In genomic region chr6:108168980-108169800, GRCh38 we compare ENCODE assay signal across 11 cellular contexts. TPM values are rescaled to one million over a fixed set of nuclear protein-coding genes. Genes with fewer than 3 reads are reported as not detected.
A peak's percentile ranks its signal among the peaks of the same experiment; 100 is the strongest.
DNase-seq lines count a peak whose midpoint lies in the region; ATAC-seq and TF ChIP-seq lines count a peak whose summit lies in the region.
"Had no signal": no experiment of that assay in that cellular context is flagged by ENCODE, and none has a peak within 500 bp of the region (broad histone marks: within the 10 kb centered on the region; RNA-seq: fewer than 3 reads in every experiment).

No MANE protein-coding gene starts in this region.

- no peaks in the 10 kb centered on the region for H3K36me3 ChIP-seq in CD8-positive, alpha-beta T cell (ENCODE audit: insufficient read depth, low read length)
- H3K36me3 ChIP-seq in neural progenitor cell, result no peaks in the 10 kb centered on the region
- H3K36me3 ChIP-seq in gastroesophageal sphincter, result no peaks in the 10 kb centered on the region

- no peak for TF ChIP-seq POLR2A in gastroesophageal sphincter (IDR thresholded peaks at IDR 0.05)

- H4K20me1 ChIP-seq in neural progenitor cell (ENCODE audit: low read depth), result peaks cover 98% of the 10 kb centered on the region

- no peak overlapping the region for H3K9ac ChIP-seq in neural progenitor cell

- no peak overlapping the region for H3K27ac Mint-ChIP-seq in CD8-positive, alpha-beta T cell
- peak overlapping the region; percentile 10 to 93 (median 39) for H3K27ac Mint-ChIP-seq in IgD-negative memory B cell
- H3K27ac Mint-ChIP-seq in dendritic cell treated with granulocyte-macrophage colony-stimulating factor and Interleukin-4, amounts not matched to agents 40 ng/mL and 50 ng/mL, for 4 days, result no peak overlapping the region
- H3K27ac Mint-ChIP-seq in neural progenitor cell, result no peak overlapping the region

- CTCF ChIA-PET in CD8-positive, alpha-beta T cell (lab: Charles Lee), result interaction anchor here (0.9 to 1.3 kb wide), 4 partner anchors 9 to 364 kb away, joined by 3 read pairs; no protein-coding TSS in a partner anchor

- H3K9me3 ChIP-seq in CD8-positive, alpha-beta T cell (ENCODE audit: low read length), result no peaks in the 10 kb centered on the region
- H3K9me3 ChIP-seq in neural progenitor cell (ENCODE audit: low read depth), result no peaks in the 10 kb centered on the region
- peaks cover 0 to 3% (median 0%) of the 10 kb centered on the region in 3 donors for H3K9me3 ChIP-seq in gastroesophageal sphincter

- no peak for TF ChIP-seq CTCF in CD8-positive, alpha-beta T cell (IDR thresholded peaks at IDR 0.05)
- no peak for TF ChIP-seq CTCF in neural progenitor cell (IDR thresholded peaks at IDR 0.05)
- TF ChIP-seq CTCF in gastroesophageal sphincter (IDR thresholded peaks at IDR 0.05), result no peak

- peak overlapping the region; percentile 83 for H3K4me2 ChIP-seq in neural progenitor cell

- H3K27ac ChIP-seq in CD8-positive, alpha-beta T cell (ENCODE audit: low read depth, low read length), result no peak overlapping the region
- H3K27ac ChIP-seq in neural progenitor cell (no peak overlapping the region), gastroesophageal sphincter (no peak overlapping the region)

- intact Hi-C loops in CD8-positive, alpha-beta T cell (cut with DNase I, micrococcal nuclease), result no loop called here
- intact Hi-C loops in dendritic cell treated with granulocyte-macrophage colony-stimulating factor and Interleukin-4, amounts not matched to agents 40 ng/mL and 50 ng/mL, for 4 days (cut with micrococcal nuclease), result loop anchor here (5.0 kb wide), 1 partner anchor 52 kb away; no protein-coding TSS in a partner anchor

- peak; percentile 30 for ATAC-seq in CD8-positive, alpha-beta T cell
- no peak for ATAC-seq in gastroesophageal sphincter

- no peaks in the 10 kb centered on the region for H3K79me2 ChIP-seq in neural progenitor cell (ENCODE audit: low read depth)

- peak overlapping the region; percentile 71 for H3K4me3 Mint-ChIP-seq in CD8-positive, alpha-beta T cell
- H3K4me3 Mint-ChIP-seq in IgD-negative memory B cell (peak overlapping the region; percentile 59 to 85 (median 80)), neural progenitor cell (peak overlapping the region; percentile 60)
- peak overlapping the region; percentile 60 for H3K4me3 Mint-ChIP-seq in dendritic cell treated with granulocyte-macrophage colony-stimulating factor and Interleukin-4, amounts not matched to agents 40 ng/mL and 50 ng/mL, for 4 days

- TF ChIP-seq EP300 in gastroesophageal sphincter (IDR thresholded peaks at IDR 0.05), result no peak

- H3K36me3 Mint-ChIP-seq in CD8-positive, alpha-beta T cell, result no peaks in the 10 kb centered on the region
- H3K36me3 Mint-ChIP-seq in IgD-negative memory B cell (peaks cover 3% of the 10 kb centered on the region), neural progenitor cell (no peaks in the 10 kb centered on the region)
- no peaks in the 10 kb centered on the region for H3K36me3 Mint-ChIP-seq in dendritic cell treated with granulocyte-macrophage colony-stimulating factor and Interleukin-4, amounts not matched to agents 40 ng/mL and 50 ng/mL, for 4 days (ENCODE audit: low read depth)

- H3K27me3 Mint-ChIP-seq in CD8-positive, alpha-beta T cell (ENCODE audit: low read depth), result peaks cover 78% of the 10 kb centered on the region
- H3K27me3 Mint-ChIP-seq in IgD-negative memory B cell (peaks cover 75% of the 10 kb centered on the region), neural progenitor cell (ENCODE audit: insufficient read depth, low read depth) (peaks cover 93% of the 10 kb centered on the region)
- H3K27me3 Mint-ChIP-seq in dendritic cell treated with granulocyte-macrophage colony-stimulating factor and Interleukin-4, amounts not matched to agents 40 ng/mL and 50 ng/mL, for 4 days, result peaks cover 94% of the 10 kb centered on the region

- no peak for DNase-seq in CD8-positive, alpha-beta T cell
- DNase-seq in neural progenitor cell (ENCODE audit: low spot score) (peak; percentile 73), mucosa of gallbladder (ENCODE audit: low spot score) (no peak), NCI-H146 treated with DMSO at 0.1 percent for 48 hours (lab: John Stamatoyannopoulos, UW; ENCODE audit: unreplicated experiment) (no peak), DMS153 (lab: John Stamatoyannopoulos, UW) (no peak)
- DNase-seq: effector CD4-positive, alpha-beta T cell; NCI-H1694 had no signal

- no peaks in the 10 kb centered on the region for H3K9me3 Mint-ChIP-seq in CD8-positive, alpha-beta T cell
- peaks cover 0 to 9% (median 3%) of the 10 kb centered on the region in 3 donors for H3K9me3 Mint-ChIP-seq in IgD-negative memory B cell
- no peaks in the 10 kb centered on the region for H3K9me3 Mint-ChIP-seq in dendritic cell treated with granulocyte-macrophage colony-stimulating factor and Interleukin-4, amounts not matched to agents 40 ng/mL and 50 ng/mL, for 4 days
- no peaks in the 10 kb centered on the region for H3K9me3 Mint-ChIP-seq in neural progenitor cell

- H3K4me1 ChIP-seq in CD8-positive, alpha-beta T cell (ENCODE audit: insufficient read depth, low read length), result peaks cover 37% of the 10 kb centered on the region
- peaks cover 69% of the 10 kb centered on the region for H3K4me1 ChIP-seq in neural progenitor cell
- H3K4me1 ChIP-seq in gastroesophageal sphincter, result peaks cover 0 to 59% (median 37%) of the 10 kb centered on the region in 3 donors

- no peak overlapping the region for H2AFZ ChIP-seq in neural progenitor cell (replicated peaks)

- peaks cover 46% of the 10 kb centered on the region for H3K4me1 Mint-ChIP-seq in CD8-positive, alpha-beta T cell (ENCODE audit: low read depth)
- H3K4me1 Mint-ChIP-seq in IgD-negative memory B cell, result peaks cover 22 to 32% (median 22%) of the 10 kb centered on the region in 3 donors
- H3K4me1 Mint-ChIP-seq in dendritic cell treated with granulocyte-macrophage colony-stimulating factor and Interleukin-4, amounts not matched to agents 40 ng/mL and 50 ng/mL, for 4 days (ENCODE audit: low read depth), result peaks cover 69% of the 10 kb centered on the region
- H3K4me1 Mint-ChIP-seq in neural progenitor cell, result peaks cover 45% of the 10 kb centered on the region

- WGBS in gastroesophageal sphincter (ENCODE audit: low coverage in 1 of 2), 2 donors, result 7 to 20% methylated on average over 3 to 4 of the region's 44 CpGs

- H3F3A ChIP-seq in neural progenitor cell (ENCODE audit: low read depth), result peaks cover 69% of the 10 kb centered on the region

- POLR2A ChIA-PET in CD8-positive, alpha-beta T cell (lab: Charles Lee), result no interaction called here

- H3K4me3 ChIP-seq in CD8-positive, alpha-beta T cell (ENCODE audit: low read depth, low read length), result peak overlapping the region; percentile 41
- H3K4me3 ChIP-seq in neural progenitor cell (peak overlapping the region; percentile 42), gastroesophageal sphincter (peak overlapping the region in 1 of 2 donors; percentile 35)

- peaks cover 59% of the 10 kb centered on the region for H3K27me3 ChIP-seq in CD8-positive, alpha-beta T cell (ENCODE audit: insufficient read depth, low read length)
- peaks cover 100% of the 10 kb centered on the region for H3K27me3 ChIP-seq in neural progenitor cell
- H3K27me3 ChIP-seq in gastroesophageal sphincter, result peaks cover 100% of the 10 kb centered on the region

RNA-seq across cellular contexts. Expression of gene NR2E1, which starts 3.4 kb away (rescaled TPM):
- not detected for total RNA-seq in CD8-positive, alpha-beta T cell
- polyA plus RNA-seq in IgD-negative memory B cell, result not detected
- total RNA-seq in neural progenitor cell (ENCODE audit: low replicate concordance) (0.25 and 1.0 TPM in 2 replicates), mucosa of gallbladder (not detected), gastroesophageal sphincter (not detected)
- total RNA-seq: myocyte had no signal

Comparison
In these comparisons a context has a peak if more than half of its experiments do, and no peak if none do; other contexts are left out.
1. H3K27ac Mint-ChIP-seq: peak in IgD-negative memory B cell (3 of 3); none in CD8-positive, alpha-beta T cell (single experiment), dendritic cell treated with granulocyte-macrophage colony-stimulating factor and Interleukin-4, amounts not matched to agents 40 ng/mL and 50 ng/mL, for 4 days (single experiment) and neural progenitor cell (single experiment).
2. Peak in every context shown above with its lines, with median percentiles within 50 percentile points of each other: H3K4me3 Mint-ChIP-seq.